Comparison of ENCODE assay signal across 6 cellular contexts in genomic region chr12:125776212-125776611, GRCh38.
"Had no signal": no experiment of that assay in that cellular context is flagged by ENCODE, and none has a peak within 500 bp of the region (broad histone marks: within the 10 kb centered on the region; RNA-seq: fewer than 3 reads in every experiment).

No MANE protein-coding gene starts in this region.

- H3K4me3 Mint-ChIP-seq: GM23338, H9, HFFc6 had no signal

- ATAC-seq: GM23338, HCT116 had no signal

- H3K4me3 ChIP-seq: GM23248, GM23338, HAP-1 had no signal

- H3K27ac Mint-ChIP-seq: GM23338, H9, HFFc6 had no signal

- H3K4me1 Mint-ChIP-seq: GM23338 had no signal

- H3K4me1 ChIP-seq: HAP-1 had no signal

- H3K36me3 ChIP-seq: HAP-1 had no signal

- H3K27ac ChIP-seq: GM23248 had no signal

- H3K9me3 ChIP-seq: HAP-1 had no signal
